Comparison of ENCODE assay signal across 22 cellular contexts in the genomic region with DNA sequence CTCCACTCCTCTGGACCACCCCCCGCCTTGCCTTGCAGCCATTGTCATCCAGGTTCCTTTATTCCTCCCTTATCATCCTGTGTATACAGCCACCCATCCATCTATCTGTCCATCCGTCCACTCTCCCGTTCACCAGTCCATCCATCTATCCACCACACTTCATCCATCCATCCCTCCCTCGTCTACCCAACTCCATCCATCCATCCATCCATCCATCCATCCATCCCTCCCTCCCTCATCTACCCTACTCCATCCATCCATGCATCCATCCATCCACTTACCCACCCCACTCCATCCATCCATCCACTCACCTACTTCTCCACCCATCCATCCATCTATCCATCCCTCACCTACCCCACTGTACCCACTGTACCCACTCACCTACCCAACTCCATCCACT. TPM values are rescaled to one million over a fixed set of nuclear protein-coding genes. Genes with fewer than 3 reads are reported as not detected.
DNase-seq lines count a peak whose midpoint lies in the region; ATAC-seq and TF ChIP-seq lines count a peak whose summit lies in the region.
"Had no signal": no experiment of that assay in that cellular context is flagged by ENCODE, and none has a peak within 500 bp of the region (broad histone marks: within the 10 kb centered on the region; RNA-seq: fewer than 3 reads in every experiment).

No MANE protein-coding gene starts in this region.

- peak overlapping the region; percentile 10 for H3K9ac ChIP-seq in neuronal stem cell (ENCODE audit: low read depth, low read length, poor library complexity)
- H3K9ac ChIP-seq: BLaER1, KMS-11 had no signal

- H3K14ac ChIP-seq in neuronal stem cell (ENCODE audit: low read length), result no peak overlapping the region

- intact Hi-C loops in left ventricle myocardium superior (cut with micrococcal nuclease) (loop anchor here (5.0 kb wide), 1 partner anchor 260 kb away; no protein-coding TSS in a partner anchor), heart right ventricle (cut with DNase I) (no loop called here), head of caudate nucleus (cut with DNase I) (no loop called here)

- H3K4me1 ChIP-seq in heart right ventricle, result peaks cover 0 to 45% (median 18%) of the 10 kb centered on the region in 9 donors
- no peaks in the 10 kb centered on the region; the same call in 1 of the 2 replicates for H3K4me1 ChIP-seq in HEK293 (ENCODE audit: control insufficient read depth, insufficient read depth, low read length)
- no peaks in the 10 kb centered on the region for H3K4me1 ChIP-seq in neuronal stem cell (ENCODE audit: control insufficient read depth in 2 of 2, insufficient read depth in 1 of 2, low read depth in 1 of 2, low read length in 2 of 2)

- no peak overlapping the region for H2BK120ac ChIP-seq in neuronal stem cell (ENCODE audit: low read depth, low read length)

- no peaks in the 10 kb centered on the region for H3K79me1 ChIP-seq in neuronal stem cell (ENCODE audit: low read depth, low read length)

- TF ChIP-seq CTCF in heart right ventricle (IDR thresholded peaks at IDR 0.05), result no peak
- TF ChIP-seq CTCF in HEK293 (tag by site-specific recombination; IDR thresholded peaks at IDR 0.05), result no peak
- no peak for TF ChIP-seq CTCF in GM10266 (IDR thresholded peaks at IDR 0.05; ENCODE audit: control insufficient read depth, insufficient read depth, low read depth, missing control alignments)

- H3K36me3 ChIP-seq in heart right ventricle (peaks cover 0 to 49% (median 17%) of the 10 kb centered on the region in 9 donors), HEK293 (ENCODE audit: control insufficient read depth in 2 of 2, insufficient read depth in 1 of 2, low read length in 2 of 2) (peaks cover 0 to 25% of the 10 kb centered on the region in 2 experiments; a peak in 2 of 3 replicates), neuronal stem cell (replicated peaks in 1 of 2; ENCODE audit: control insufficient read depth in 2 of 2, insufficient read depth in 2 of 2, low read length in 2 of 2) (no peaks in the 10 kb centered on the region)
- H3K36me3 ChIP-seq: BLaER1, SJCRH30 had no signal

- H2BK15ac ChIP-seq in neuronal stem cell (ENCODE audit: low read length), result no peak overlapping the region

- no peak overlapping the region for H3K18ac ChIP-seq in neuronal stem cell (ENCODE audit: low read length)

- H3K27ac ChIP-seq in heart right ventricle (no peak overlapping the region), HEK293 (ENCODE audit: extremely low read depth, low read depth, low read length) (no peak overlapping the region), neuronal stem cell (replicated peaks; ENCODE audit: low read length) (no peak overlapping the region)
- H3K27ac ChIP-seq: BLaER1, KMS-11, PC-9, SJCRH30 had no signal

- H3K9me3 ChIP-seq in heart right ventricle (no peaks in the 10 kb centered on the region), HEK293 (ENCODE audit: control insufficient read depth, insufficient read depth, low read depth, low read length) (no peaks in the 10 kb centered on the region), neuronal stem cell (replicated peaks in 1 of 2; ENCODE audit: control insufficient read depth in 2 of 2, insufficient read depth in 1 of 2, low read depth in 1 of 2, low read length in 2 of 2) (no peaks in the 10 kb centered on the region)
- H3K9me3 ChIP-seq: BLaER1, SJCRH30 had no signal

- no peak overlapping the region for H2BK12ac ChIP-seq in neuronal stem cell (ENCODE audit: low read length)

- DNase-seq in left ventricle myocardium superior (peak; percentile 1), heart right ventricle (no peak), neuronal stem cell (ENCODE audit: low spot score) (no peak), GM10266 (ENCODE audit: extremely low spot score) (no peak), head of caudate nucleus (no peak)
- DNase-seq: CD4-positive, alpha-beta T cell; DMS79; EL; GDM1; MM.1S; NCI-H2029 treated with DMSO at 0.1 percent for 48 hours; NCI-H446 treated with DMSO at 0.1 percent for 48 hours; NCI-H526; NCI-H82; PC-9; SJCRH30 had no signal

- H2BK5ac ChIP-seq in neuronal stem cell (ENCODE audit: low read length), result no peak overlapping the region

- ATAC-seq in left ventricle myocardium superior, result no peak
- ATAC-seq in heart right ventricle, result no peak
- no peak for ATAC-seq in HG03280 (IDR thresholded peaks at IDR 0.05; ENCODE audit: unreplicated experiment)
- ATAC-seq: Right ventricle myocardium inferior, SK-N-SH treated with all-trans-retinoic acid at 6 μM for 48 hours had no signal

- no peak overlapping the region for H3K23ac ChIP-seq in neuronal stem cell (ENCODE audit: low read depth, low read length, poor library complexity)

- H3K4me3 ChIP-seq in heart right ventricle, result no peak overlapping the region
- no peak overlapping the region for H3K4me3 ChIP-seq in HEK293 (ENCODE audit: low read depth, low read length)
- peak overlapping the region in 1 of 2 donors; percentile 14 for H3K4me3 ChIP-seq in neuronal stem cell (ENCODE audit: low read length in 2 of 2)
- H3K4me3 ChIP-seq: BLaER1, PC-9, SJCRH30 had no signal

- POLR2A ChIA-PET in HEK293 (lab: Yijun Ruan, JAX), result no interaction called here

- H2AFZ ChIP-seq in neuronal stem cell (ENCODE audit: low read length), result no peak overlapping the region
- H2AFZ ChIP-seq: PC-9 had no signal

- WGBS in heart right ventricle, 2 donors, result 98 to 99% methylated on average over 4 of the region's 4 CpGs
- WGBS in neuronal stem cell (ENCODE audit: extremely low coverage in 2 of 2, insufficient read length in 2 of 2, insufficient replicate concordance in 1 of 2), 2 donors, result 100% methylated on average over 1 of the region's 4 CpGs; no CpG with 5 or more reads in 1 of the 2 donors

- CTCF ChIA-PET in HEK293 (lab: Yijun Ruan, JAX), result no interaction called here

- no peak overlapping the region for H4K8ac ChIP-seq in neuronal stem cell (ENCODE audit: low read depth, low read length)

- H3K4me2 ChIP-seq in neuronal stem cell (ENCODE audit: insufficient read depth, low read length, poor library complexity, severe bottlenecking), result no peak overlapping the region
- H3K4me2 ChIP-seq: BLaER1, KMS-11, PC-9 had no signal

- H2AK5ac ChIP-seq in neuronal stem cell (ENCODE audit: low read depth, low read length), result no peak overlapping the region

- H4K91ac ChIP-seq in neuronal stem cell (ENCODE audit: low read depth, low read length, poor library complexity), result no peak overlapping the region

- H3K4ac ChIP-seq in neuronal stem cell (ENCODE audit: low read length), result no peak overlapping the region

- H3K27me3 ChIP-seq in heart right ventricle (no peaks in the 10 kb centered on the region), neuronal stem cell (ENCODE audit: control insufficient read depth in 3 of 3, insufficient read depth in 3 of 3, low read depth in 1 of 3, low read length in 3 of 3) (peaks cover 0 to 2% (median 0%) of the 10 kb centered on the region in 3 experiments)
- H3K27me3 ChIP-seq: BLaER1, SJCRH30 had no signal

TF ChIP-seq in HEK293, 187 proteins besides CTCF, POLR2A, EP300 and RAD21:
- TF ChIP-seq SP2 (tag by site-specific recombination; IDR thresholded peaks at IDR 0.05) (no peak), ZNF704 (tag by site-specific recombination; IDR thresholded peaks at IDR 0.05) (peak; percentile 16; the same call in 1 of the 2 replicates), ZSCAN23 (tag by site-specific recombination; IDR thresholded peaks at IDR 0.05) (no peak), ZNF239 (tag by site-specific recombination; IDR thresholded peaks at IDR 0.05) (0 out of 2 replicates have a peak, but pooled peaks have one; percentile 40), ZNF366 (tag by site-specific recombination; conservative IDR thresholded peaks at IDR 0.05) (peak; percentile 97), ZNF621 (tag by site-specific recombination; IDR thresholded peaks at IDR 0.05) (no peak), ZNF23 (tag by site-specific recombination; IDR thresholded peaks at IDR 0.05; ENCODE audit: borderline replicate concordance) (no peak), ZBTB17 (tag by site-specific recombination; IDR thresholded peaks at IDR 0.05) (peak; percentile 15), KLF1 (tag by site-specific recombination; IDR thresholded peaks at IDR 0.05) (no peak), ZFP3 (tag by site-specific recombination; IDR thresholded peaks at IDR 0.05; ENCODE audit: low read depth) (no peak), ZNF501 (tag by site-specific recombination; IDR thresholded peaks at IDR 0.05) (no peak), ZNF423 (tag by site-specific recombination; IDR thresholded peaks at IDR 0.05) (no peak), ZNF214 (tag by site-specific recombination; IDR thresholded peaks at IDR 0.05; ENCODE audit: borderline replicate concordance) (no peak), ELK4 (IDR thresholded peaks at IDR 0.05; ENCODE audit: borderline replicate concordance, low read depth, low read length) (no peak), ZNF654 (tag by site-specific recombination; IDR thresholded peaks at IDR 0.05; ENCODE audit: low read depth) (no peak), ZNF660 (tag by site-specific recombination; IDR thresholded peaks at IDR 0.05) (no peak)

RNA-seq across cellular contexts. Expression of gene DHRS3, which starts 35.4 kb away (rescaled TPM):
- total RNA-seq in left ventricle myocardium superior, result 79.6 TPM
- total RNA-seq in heart right ventricle, result 10 to 100 TPM; 50.8 to 88.3 (median 63.7) TPM
- 10 to 100 TPM; 39.9 to 93.5 TPM for polyA plus RNA-seq in heart right ventricle
- polyA plus RNA-seq in neuronal stem cell (2013, experiment 1 of 2), result 0.75 TPM
- 0.76 TPM for polyA plus RNA-seq in neuronal stem cell (2013, experiment 2 of 2)
